1 cellular context compared by ENCODE assay signal in the genomic region with DNA sequence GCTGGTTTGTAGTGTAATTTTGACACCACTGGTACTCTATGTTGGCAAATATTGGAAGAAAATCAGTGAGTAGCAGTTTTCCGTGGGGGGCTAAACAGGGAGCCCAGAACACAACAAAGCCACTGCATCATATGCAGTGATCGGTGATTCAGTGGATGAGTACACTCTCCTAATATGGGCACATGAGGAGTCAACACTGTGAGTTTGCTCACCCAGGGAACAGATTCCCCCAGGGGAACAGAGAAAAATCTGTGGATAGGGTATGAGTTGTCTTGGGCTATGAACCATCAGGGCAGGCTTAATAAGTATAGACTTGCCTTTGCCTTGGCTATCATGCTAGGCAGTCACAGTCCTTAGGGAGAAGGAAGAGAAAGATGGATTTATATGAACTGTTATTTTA.
TF ChIP-seq lines count a peak whose summit lies in the region.

No MANE protein-coding gene starts in this region.

TF ChIP-seq in IMR-90, 13 proteins besides CTCF, POLR2A, EP300 and RAD21 (continued from another document):
- TF ChIP-seq USF2 (IDR thresholded peaks at IDR 0.05; ENCODE audit: low read depth, low read length) (no peak), MAZ (IDR thresholded peaks at IDR 0.05; ENCODE audit: borderline replicate concordance, low read depth, low read length) (no peak), CEBPB (IDR thresholded peaks at IDR 0.05; ENCODE audit: low read depth, low read length) (no peak), CHD1 (IDR thresholded peaks at IDR 0.05; ENCODE audit: low read depth, low read length) (no peak), MXI1 (IDR thresholded peaks at IDR 0.05; ENCODE audit: borderline replicate concordance, low read depth, low read length) (no peak), NFE2L2 (IDR thresholded peaks at IDR 0.05; ENCODE audit: low read depth, low read length) (no peak), SMC3 (IDR thresholded peaks at IDR 0.05; ENCODE audit: low read depth, low read length) (no peak), FOS (IDR thresholded peaks at IDR 0.05; ENCODE audit: low read depth, low read length) (no peak), BHLHE40 (IDR thresholded peaks at IDR 0.05; ENCODE audit: low read depth, low read length) (no peak), MAFK (IDR thresholded peaks at IDR 0.05; ENCODE audit: low read depth, low read length) (no peak), RFX5 (IDR thresholded peaks at IDR 0.05; ENCODE audit: low read depth, low read length) (no peak)
- TF ChIP-seq, protein P1, sequence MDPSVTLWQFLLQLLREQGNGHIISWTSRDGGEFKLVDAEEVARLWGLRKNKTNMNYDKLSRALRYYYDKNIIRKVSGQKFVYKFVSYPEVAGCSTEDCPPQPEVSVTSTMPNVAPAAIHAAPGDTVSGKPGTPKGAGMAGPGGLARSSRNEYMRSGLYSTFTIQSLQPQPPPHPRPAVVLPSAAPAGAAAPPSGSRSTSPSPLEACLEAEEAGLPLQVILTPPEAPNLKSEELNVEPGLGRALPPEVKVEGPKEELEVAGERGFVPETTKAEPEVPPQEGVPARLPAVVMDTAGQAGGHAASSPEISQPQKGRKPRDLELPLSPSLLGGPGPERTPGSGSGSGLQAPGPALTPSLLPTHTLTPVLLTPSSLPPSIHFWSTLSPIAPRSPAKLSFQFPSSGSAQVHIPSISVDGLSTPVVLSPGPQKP (IDR thresholded peaks at IDR 0.05; ENCODE audit: borderline replicate concordance, low read depth, low read length) = no peak
